ENCODE assay signal across 8 cellular contexts in the genomic region with DNA sequence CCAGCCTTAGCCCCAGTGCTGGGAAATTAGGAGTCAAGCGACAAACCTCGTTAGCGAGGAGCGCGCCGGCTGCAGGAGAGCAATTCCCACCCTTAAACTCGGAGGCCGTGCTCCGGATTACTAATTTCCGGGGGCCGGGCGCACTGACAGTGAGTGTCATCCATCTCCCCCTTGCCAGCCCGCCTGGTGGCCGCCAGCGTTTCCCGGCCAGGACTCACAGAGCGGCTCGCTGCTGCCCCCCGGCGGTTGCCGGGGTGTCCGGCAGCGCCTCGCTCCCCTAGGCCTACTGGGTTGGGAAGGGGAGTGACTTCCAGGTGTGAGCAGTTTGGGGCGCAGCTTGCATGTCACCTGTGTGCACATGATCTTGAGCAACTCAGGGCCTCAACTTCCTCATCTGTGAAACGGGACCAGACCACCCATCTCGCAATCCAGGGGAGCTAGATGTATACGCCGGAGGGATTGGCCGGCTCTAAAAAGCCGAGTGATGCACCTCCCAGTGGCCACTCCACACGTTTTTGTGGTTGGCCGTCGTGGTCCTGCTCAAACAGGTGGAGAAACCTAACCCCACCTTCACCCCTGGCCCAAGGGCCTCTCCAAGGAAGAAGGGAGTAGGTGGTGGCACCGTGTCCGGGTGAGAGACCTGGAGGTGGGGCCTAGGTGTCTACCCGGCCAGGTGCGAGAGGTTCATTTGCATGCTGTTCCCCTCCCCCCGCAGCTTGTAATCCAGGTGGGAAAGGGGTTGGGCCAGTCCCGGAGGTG. TPM values are rescaled to one million over a fixed set of nuclear protein-coding genes. Genes with fewer than 3 reads are reported as not detected.
DNase-seq lines count a peak whose midpoint lies in the region; ATAC-seq and TF ChIP-seq lines count a peak whose summit lies in the region.

No MANE protein-coding gene starts in this region.

- TF ChIP-seq EP300 in tibial nerve (IDR thresholded peaks at IDR 0.05): peak in 1 of 2 donors; percentile 45

- peaks cover 7% of the 10 kb centered on the region for H3K4me1 Mint-ChIP-seq in Calu3 (ENCODE audit: low read depth, unreplicated experiment)

- BruUV-seq in Calu3 (replicated peaks; lab: Mats Ljungman, UMichigan): no TSS peak

- H3K4me1 ChIP-seq in heart left ventricle (peaks cover 9 to 73% (median 51%) of the 10 kb centered on the region in 12 donors), tibial nerve (peaks cover 0 to 71% (median 45%) of the 10 kb centered on the region in 4 donors)

- H3K4me3 Mint-ChIP-seq in Calu3 (ENCODE audit: low read depth, unreplicated experiment): peak overlapping the region; percentile 76

- H3K27me3 Mint-ChIP-seq in Calu3 (ENCODE audit: unreplicated experiment): peaks cover 44% of the 10 kb centered on the region

- H3K9me3 ChIP-seq in heart left ventricle (no peaks in the 10 kb centered on the region), tibial nerve (no peaks in the 10 kb centered on the region)

- 4 to 5% (median 5%) methylated on average over 14 to 40 of the region's 40 CpGs for WGBS in heart left ventricle, 4 donors
- WGBS in tibial nerve, 2 donors: 6 to 12% methylated on average over 23 to 25 of the region's 40 CpGs

- no peaks in the 10 kb centered on the region for H3K36me3 ChIP-seq in heart left ventricle
- H3K36me3 ChIP-seq in tibial nerve: no peaks in the 10 kb centered on the region

- TF ChIP-seq POLR2A in heart left ventricle (IDR thresholded peaks at IDR 0.05): no peak
- no peak for TF ChIP-seq POLR2A in tibial nerve (IDR thresholded peaks at IDR 0.05)

- peak; percentile 23 to 51 (median 39) for ATAC-seq in heart left ventricle

- peaks cover 48% of the 10 kb centered on the region for H3K36me3 Mint-ChIP-seq in Calu3 (ENCODE audit: insufficient read depth, unreplicated experiment)

- CTCF ChIA-PET in Calu3 (lab: Charles Lee): interaction anchor here (0.7 to 1.6 kb wide), 13 partner anchors 11 to 215 kb away, joined by 3 to 8 read pairs (median 4); no protein-coding TSS in a partner anchor

- H3K27me3 ChIP-seq in heart left ventricle (no peaks in the 10 kb centered on the region), tibial nerve (no peaks in the 10 kb centered on the region)

- no peaks in the 10 kb centered on the region for H3K9me3 Mint-ChIP-seq in Calu3 (ENCODE audit: low read depth, unreplicated experiment)

- TF ChIP-seq CTCF in Calu3 (IDR thresholded peaks at IDR 0.05; ENCODE audit: unreplicated experiment) (peak; percentile 99), heart left ventricle (IDR thresholded peaks at IDR 0.05) (peak; percentile 97 to 100 (median 99)), tibial nerve (IDR thresholded peaks at IDR 0.05) (peak; percentile 98 to 99 (median 99))

- DNase-seq in Calu3 (peak; percentile 95), H4 (ENCODE audit: low spot score) (peak; percentile 71), NCI-H1092 treated with DMSO at 0.1 percent for 48 hours (lab: John Stamatoyannopoulos, UW) (peak; percentile 84), SW480 (ENCODE audit: low spot score) (peak; percentile 88), heart left ventricle (peak; percentile 84 to 93 (median 87)), pons (ENCODE audit: low spot score) (peak; percentile 86), tibial nerve (ENCODE audit: low spot score in 2 of 2) (peak; percentile 77 to 79)
- DNase-seq in activated naive CD8-positive, alpha-beta T cell treated with anti-CD3 and anti-CD28 coated beads, Interleukin-2, amount 50 U/mL, for 16 hours (ENCODE audit: low read depth, low spot score): peak; percentile 85

- H3K27ac ChIP-seq in heart left ventricle (peak overlapping the region in 11 of 12 donors; percentile 85 to 98 (median 94)), tibial nerve (peak overlapping the region; percentile 70 to 94 (median 89))

- H3K4me3 ChIP-seq in heart left ventricle (peak overlapping the region in 9 of 12 donors; percentile 64 to 82 (median 72)), tibial nerve (peak overlapping the region; percentile 50 to 80 (median 62))

- H3K27ac Mint-ChIP-seq in Calu3 (ENCODE audit: unreplicated experiment): peak overlapping the region; percentile 61

- intact Hi-C loops in Calu3 (cut with micrococcal nuclease; ENCODE audit: unreplicated experiment) (loop anchor here (2.0 to 10.0 kb wide), 3 partner anchors 53 to 216 kb away; no protein-coding TSS in a partner anchor), heart left ventricle (cut with DNase I) (loop anchor here in 9 of 10 donors (1.0 to 10.0 kb wide), 16 partner anchors 38 to 496 kb away; a partner anchor contains a TSS)

RNA-seq across cellular contexts. Expression of a gene that starts 2.5 kb away (rescaled TPM):
- total RNA-seq in Calu3 (2022): 45.3 and 46.2 TPM in 2 replicates
- 8.0 and 11.9 TPM in 2 replicates for total RNA-seq in H4 (2014; rRNA removed; shearing (Covaris generic))
- 10 to 100 TPM; 23.4 to 48.4 (median 38.5) TPM for total RNA-seq in heart left ventricle
- polyA plus RNA-seq in heart left ventricle: 10 to 100 TPM; 18.1 to 35.3 TPM
- total RNA-seq in tibial nerve: 100 to 1,000 TPM in 1 of 4 donors, 10 to 100 TPM in 3; 65.1 to 147 (median 83.5) TPM

Comparison
In these comparisons a context has a peak if more than half of its experiments do, and no peak if none do; other contexts are left out.
1. Peak in every context shown above with its lines: DNase-seq, ATAC-seq, H3K4me3 ChIP-seq and H3K27ac ChIP-seq.